In genomic region chr5:137209232-137209810, GRCh38 we compare ENCODE assay signal across 27 cellular contexts.
DNase-seq lines count a peak whose midpoint lies in the region; ATAC-seq and TF ChIP-seq lines count a peak whose summit lies in the region.
"Had no signal": no experiment of that assay in that cellular context is flagged by ENCODE, and none has a peak within 500 bp of the region (broad histone marks: within the 10 kb centered on the region; RNA-seq: fewer than 3 reads in every experiment).

No MANE protein-coding gene starts in this region.

- no peak overlapping the region for H3K4me2 ChIP-seq in neural progenitor cell

- no peak overlapping the region for H3K4me3 ChIP-seq in fibroblast of villous mesenchyme (ENCODE audit: low read depth, low read length)
- no peak overlapping the region for H3K4me3 ChIP-seq in tibial artery
- H3K4me3 ChIP-seq in neural progenitor cell = no peak overlapping the region
- H3K4me3 ChIP-seq: pancreas, testis had no signal

- H4K20me1 ChIP-seq in neural progenitor cell (ENCODE audit: low read depth) = no peaks in the 10 kb centered on the region

- H3K36me3 Mint-ChIP-seq in neural progenitor cell = no peaks in the 10 kb centered on the region
- H3K36me3 Mint-ChIP-seq: activated naive CD4-positive, alpha-beta T cell treated with anti-CD3 and anti-CD28 coated beads, Interleukin-2, amount 10 ng/mL, durations not matched to agents 7 days and 5 days; memory B cell had no signal

- no peaks in the 10 kb centered on the region for H3K27me3 ChIP-seq in tibial artery
- H3K27me3 ChIP-seq in neural progenitor cell = no peaks in the 10 kb centered on the region
- H3K27me3 ChIP-seq: pancreas, testis had no signal

- H3K27ac ChIP-seq in tibial artery (peak overlapping the region; percentile 13 to 22), neural progenitor cell (no peak overlapping the region)
- H3K27ac ChIP-seq: C4-2B, pancreas, testis had no signal

- no peaks in the 10 kb centered on the region for H3K79me2 ChIP-seq in neural progenitor cell (ENCODE audit: low read depth)

- no peak for ATAC-seq in GM18907 (IDR thresholded peaks at IDR 0.05; ENCODE audit: unreplicated experiment)
- no peak for ATAC-seq in GM21723 (IDR thresholded peaks at IDR 0.05; ENCODE audit: unreplicated experiment)
- ATAC-seq: activated CD4-positive, alpha-beta T cell treated with anti-CD3 and anti-CD28 coated beads for 36 hours; activated CD8-positive, alpha-beta T cell treated with anti-CD3 and anti-CD28 coated beads for 36 hours; activated T-helper 17 cell treated with anti-CD3 and anti-CD28 coated beads, Interleukin-2, amount 50 U/mL, for 72 hours; HepG2; left lobe of liver; pancreas had no signal

- intact Hi-C loops in tibial artery (cut with DNase I; ENCODE audit: low total_unique reads) = no loop called here

- H3K27me3 Mint-ChIP-seq in neural progenitor cell (ENCODE audit: insufficient read depth, low read depth) = peaks cover 3% of the 10 kb centered on the region
- H3K27me3 Mint-ChIP-seq: activated CD8-positive, alpha-beta T cell treated with anti-CD3 and anti-CD28 coated beads for 36 hours; activated naive CD4-positive, alpha-beta T cell treated with anti-CD3 and anti-CD28 coated beads, Interleukin-2, amount 10 ng/mL, durations not matched to agents 7 days and 5 days had no signal

- no peaks in the 10 kb centered on the region for H3K36me3 ChIP-seq in tibial artery
- H3K36me3 ChIP-seq in neural progenitor cell = no peaks in the 10 kb centered on the region
- H3K36me3 ChIP-seq: pancreas had no signal

- H3K27ac Mint-ChIP-seq in neural progenitor cell = no peak overlapping the region
- H3K27ac Mint-ChIP-seq: activated CD4-positive, alpha-beta T cell treated with anti-CD3 and anti-CD28 coated beads for 36 hours; activated CD8-positive, alpha-beta T cell treated with anti-CD3 and anti-CD28 coated beads for 36 hours; activated naive CD4-positive, alpha-beta T cell treated with anti-CD3 and anti-CD28 coated beads, Interleukin-2, amount 10 ng/mL, durations not matched to agents 7 days and 5 days; activated T-helper 17 cell treated with anti-CD3 and anti-CD28 coated beads, Interleukin-2, amount 50 U/mL, for 72 hours; memory B cell; stimulated activated naive CD8-positive, alpha-beta T cell treated with anti-CD3 and anti-CD28 coated beads, Interleukin-15, Interleukin-2, amounts not matched to agents 100 ng/mL and 50 ng/mL, for 24 hours had no signal

- H3K9me3 Mint-ChIP-seq in neural progenitor cell = no peaks in the 10 kb centered on the region
- H3K9me3 Mint-ChIP-seq: activated CD8-positive, alpha-beta T cell treated with anti-CD3 and anti-CD28 coated beads for 36 hours; activated naive CD4-positive, alpha-beta T cell treated with anti-CD3 and anti-CD28 coated beads, Interleukin-2, amount 10 ng/mL, durations not matched to agents 7 days and 5 days; activated T-helper 17 cell treated with anti-CD3 and anti-CD28 coated beads, Interleukin-2, amount 50 U/mL, for 72 hours; stimulated activated naive CD8-positive, alpha-beta T cell treated with anti-CD3 and anti-CD28 coated beads, Interleukin-15, Interleukin-2, amounts not matched to agents 100 ng/mL and 50 ng/mL, for 24 hours had no signal

- peaks cover 28% of the 10 kb centered on the region for H3K4me1 Mint-ChIP-seq in neural progenitor cell
- H3K4me1 Mint-ChIP-seq: activated CD4-positive, alpha-beta T cell treated with anti-CD3 and anti-CD28 coated beads for 36 hours; activated naive CD4-positive, alpha-beta T cell treated with anti-CD3 and anti-CD28 coated beads, Interleukin-2, amount 10 ng/mL, durations not matched to agents 7 days and 5 days; activated T-helper 17 cell treated with anti-CD3 and anti-CD28 coated beads, Interleukin-2, amount 50 U/mL, for 72 hours; memory B cell had no signal

- DNase-seq in NCI-H187 treated with DMSO at 0.1 percent for 48 hours (lab: John Stamatoyannopoulos, UW) (peak; percentile 2), NCI-H187 (lab: John Stamatoyannopoulos, UW) (no peak), NCI-H69 (lab: John Stamatoyannopoulos, UW) (peak; percentile 52), fibroblast of villous mesenchyme (ENCODE audit: low read depth) (peak; percentile 54), tibial artery (no peak), neural progenitor cell (ENCODE audit: low spot score) (no peak)
- DNase-seq: activated CD4-positive, alpha-beta T cell treated with anti-CD3 and anti-CD28 coated beads for 36 hours; activated CD8-positive, alpha-beta T cell treated with anti-CD3 and anti-CD28 coated beads for 36 hours; activated naive CD4-positive, alpha-beta T cell treated with anti-CD3 and anti-CD28 coated beads, Interleukin-2, amount 10 ng/mL, durations not matched to agents 7 days and 5 days; COR-L47; DND-41; glutamatergic neuron; Kasumi-1; NCI-H1436 treated with DMSO at 0.1 percent for 48 hours; NCI-H748 treated with DMSO at 0.1 percent for 48 hours; pancreas; stimulated activated CD4-positive, alpha-beta T cell treated with anti-CD3 and anti-CD28 coated beads, Interleukin-2, amount 100 ng/mL, for 24 hours; stimulated activated CD8-positive, alpha-beta memory T cell treated with anti-CD3 and anti-CD28 coated beads, Interleukin-4, amount 100 ng/mL, for 48 hours; testis had no signal

- no peak overlapping the region for H3K9ac ChIP-seq in neural progenitor cell

- H3K4me3 Mint-ChIP-seq in neural progenitor cell = no peak overlapping the region
- H3K4me3 Mint-ChIP-seq: activated CD4-positive, alpha-beta T cell treated with anti-CD3 and anti-CD28 coated beads for 36 hours; activated CD8-positive, alpha-beta T cell treated with anti-CD3 and anti-CD28 coated beads for 36 hours; activated naive CD4-positive, alpha-beta T cell treated with anti-CD3 and anti-CD28 coated beads, Interleukin-2, amount 10 ng/mL, durations not matched to agents 7 days and 5 days; activated T-helper 17 cell treated with anti-CD3 and anti-CD28 coated beads, Interleukin-2, amount 50 U/mL, for 72 hours; memory B cell; stimulated activated naive CD8-positive, alpha-beta T cell treated with anti-CD3 and anti-CD28 coated beads, Interleukin-15, Interleukin-2, amounts not matched to agents 100 ng/mL and 50 ng/mL, for 24 hours had no signal

- H3K4me1 ChIP-seq in tibial artery (peaks cover 0 to 15% (median 2%) of the 10 kb centered on the region in 4 donors), neural progenitor cell (no peaks in the 10 kb centered on the region)

- no peaks in the 10 kb centered on the region for H3F3A ChIP-seq in neural progenitor cell (ENCODE audit: low read depth)

- TF ChIP-seq CTCF in fibroblast of villous mesenchyme (IDR thresholded peaks at IDR 0.05; ENCODE audit: insufficient read depth, low read depth, low read length) (no peak), tibial artery (IDR thresholded peaks at IDR 0.05) (no peak), neural progenitor cell (IDR thresholded peaks at IDR 0.05) (no peak)

- H3K9me3 ChIP-seq in tibial artery (no peaks in the 10 kb centered on the region), neural progenitor cell (ENCODE audit: low read depth) (no peaks in the 10 kb centered on the region)
- H3K9me3 ChIP-seq: pancreas, testis had no signal

- H2AFZ ChIP-seq in neural progenitor cell (replicated peaks) = no peak overlapping the region

Comparison
In these comparisons a context has a peak if more than half of its experiments do, and no peak if none do; other contexts are left out.
1. DNase-seq: peak in NCI-H187 treated with DMSO at 0.1 percent for 48 hours (single experiment), NCI-H69 (single experiment) and fibroblast of villous mesenchyme (single experiment); none in NCI-H187 (0 of 2), tibial artery (0 of 2) and neural progenitor cell (single experiment).